In the genomic region with DNA sequence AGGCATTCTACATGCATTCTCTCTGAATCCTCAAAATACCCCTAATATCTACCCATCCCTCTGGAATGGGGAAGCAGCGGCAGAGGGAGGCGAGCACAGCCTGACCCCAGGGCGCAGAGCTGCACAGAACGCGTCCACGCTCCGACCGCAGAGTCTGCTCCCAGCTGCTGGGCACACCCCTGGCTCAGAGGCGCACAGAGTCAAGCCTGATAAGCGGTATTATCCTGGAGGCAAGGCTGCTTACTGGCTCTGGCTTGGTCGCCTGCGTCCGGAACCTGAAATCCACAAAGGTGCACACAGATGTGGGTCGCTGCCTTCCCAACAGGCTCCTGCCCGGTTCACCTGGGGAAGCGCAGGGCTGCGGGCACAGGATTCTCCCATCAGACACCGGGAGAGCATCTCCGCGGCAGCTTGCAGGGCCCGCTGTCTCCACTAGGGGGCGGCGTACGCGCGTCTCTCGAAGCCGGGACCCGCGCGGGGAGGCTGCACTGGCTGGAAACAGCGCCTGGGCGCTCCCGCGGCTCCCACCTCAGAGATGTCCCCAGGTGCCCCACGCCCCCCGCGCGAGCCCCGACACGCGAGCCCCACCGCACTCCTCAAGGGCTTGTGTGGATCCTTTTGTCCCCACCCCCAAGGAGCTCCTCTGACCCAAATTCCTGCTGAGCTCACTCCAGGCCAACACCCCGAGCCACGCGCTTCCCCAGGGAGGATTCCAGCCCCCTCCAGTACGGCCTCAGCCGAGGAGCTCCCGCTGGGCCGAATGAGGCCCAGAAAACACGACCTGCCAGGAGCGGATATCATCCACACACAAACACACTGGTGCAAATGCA, we compare ENCODE assay signal across 9 cellular contexts.
A peak's percentile ranks its signal among the peaks of the same experiment; 100 is the strongest.
DNase-seq lines count a peak whose midpoint lies in the region; ATAC-seq and TF ChIP-seq lines count a peak whose summit lies in the region.
"Had no signal": no experiment of that assay in that cellular context is flagged by ENCODE, and none has a peak within 500 bp of the region (broad histone marks: within the 10 kb centered on the region; RNA-seq: fewer than 3 reads in every experiment).

No MANE protein-coding gene starts in this region.

- H3K4me2 ChIP-seq in PC-9, result no peak overlapping the region

- no peak for ATAC-seq in natural killer cell
- ATAC-seq in natural killer cell treated with Interleukin-12 subunit alpha and Interleukin-12 subunit beta and Interleukin-15 and Interleukin-18, amount 100 ng/mL, for 72 hours, result no peak
- no peak for ATAC-seq in Right ventricle myocardium inferior
- peak; percentile 38 for ATAC-seq in sciatic nerve
- no peak for ATAC-seq in HG02610 (IDR thresholded peaks at IDR 0.05; ENCODE audit: unreplicated experiment)

- H3K36me3 Mint-ChIP-seq in natural killer cell, result no peaks in the 10 kb centered on the region
- H3K36me3 Mint-ChIP-seq in natural killer cell treated with Interleukin-12 subunit alpha and Interleukin-12 subunit beta and Interleukin-15 and Interleukin-18, amount 100 ng/mL, for 72 hours, result peaks cover 6% of the 10 kb centered on the region

- H3K27ac ChIP-seq in PC-9, result no peak overlapping the region

- peaks cover 0 to 6% of the 10 kb centered on the region in 2 donors for H3K4me1 Mint-ChIP-seq in natural killer cell
- peaks cover 7 to 15% of the 10 kb centered on the region in 2 donors for H3K4me1 Mint-ChIP-seq in natural killer cell treated with Interleukin-12 subunit alpha and Interleukin-12 subunit beta and Interleukin-15 and Interleukin-18, amount 100 ng/mL, for 72 hours (ENCODE audit: low read depth in 2 of 2)
- H3K4me1 Mint-ChIP-seq: activated B cell treated with CpG ODN at 0.5 μM for 24 hours had no signal

- no peaks in the 10 kb centered on the region for H4K20me1 ChIP-seq in PC-9 (ENCODE audit: insufficient read depth)

- no TSS peak for BruUV-seq in PC-9 (replicated peaks; lab: Mats Ljungman, UMichigan)

- no peak overlapping the region for H3K4me3 ChIP-seq in PC-9

- peaks cover 29% of the 10 kb centered on the region for H3K27me3 ChIP-seq in PC-9 (ENCODE audit: insufficient read depth, low read depth)

- no peaks in the 10 kb centered on the region for H3K9me3 ChIP-seq in PC-9 (ENCODE audit: insufficient read depth, low read depth)

- CTCF ChIA-PET in PC-9 (lab: Charles Lee), result no interaction called here

- H3K27me3 Mint-ChIP-seq in natural killer cell (ENCODE audit: low read depth in 2 of 2), result peaks cover 27 to 54% of the 10 kb centered on the region in 2 donors
- H3K27me3 Mint-ChIP-seq in natural killer cell treated with Interleukin-12 subunit alpha and Interleukin-12 subunit beta and Interleukin-15 and Interleukin-18, amount 100 ng/mL, for 72 hours, result peaks cover 42 to 55% of the 10 kb centered on the region in 2 donors

- no peaks in the 10 kb centered on the region for H3K9me2 ChIP-seq in PC-9 (ENCODE audit: insufficient read depth)

- DNase-seq in natural killer cell, result no peak
- DNase-seq in natural killer cell treated with Interleukin-12 subunit alpha and Interleukin-12 subunit beta and Interleukin-15 and Interleukin-18, amount 100 ng/mL, for 72 hours (ENCODE audit: low spot score), result no peak
- DNase-seq in activated CD4-positive, alpha-beta T cell treated with anti-CD3 and anti-CD28 coated beads, Interleukin-2, amount 50 U/mL, for 48 hours, result peak; percentile 57 to 65
- DNase-seq in Right ventricle myocardium inferior (ENCODE audit: missing footprints), result peak; percentile 65
- peak; percentile 76 for DNase-seq in sciatic nerve (ENCODE audit: low spot score)
- no peak for DNase-seq in PC-9
- no peak for DNase-seq in HK-2 (ENCODE audit: unreplicated experiment)
- DNase-seq: activated B cell treated with CpG ODN at 0.5 μM for 24 hours had no signal

- TF ChIP-seq CTCF in natural killer cell (IDR thresholded peaks at IDR 0.05) (peak; percentile 20), PC-9 (conservative IDR thresholded peaks at IDR 0.05) (no peak)

- intact Hi-C loops in natural killer cell (cut with micrococcal nuclease), result no loop called here
- intact Hi-C loops in Right ventricle myocardium inferior (cut with DNase I), result loop anchor here (10.0 kb wide), 1 partner anchor 703 kb away; no protein-coding TSS in a partner anchor
- intact Hi-C loops in sciatic nerve (cut with DNase I), result no loop called here
- intact Hi-C loops in PC-9 (cut with micrococcal nuclease; ENCODE audit: unreplicated experiment), result no loop called here

- POLR2A ChIA-PET in PC-9 (lab: Charles Lee; ENCODE audit: unreplicated experiment), result no interaction called here

- peaks cover 4% of the 10 kb centered on the region in 2 donors for H3K9me3 Mint-ChIP-seq in natural killer cell
- peaks cover 6% of the 10 kb centered on the region for H3K9me3 Mint-ChIP-seq in natural killer cell treated with Interleukin-12 subunit alpha and Interleukin-12 subunit beta and Interleukin-15 and Interleukin-18, amount 100 ng/mL, for 72 hours

- H3K36me3 ChIP-seq in PC-9 (ENCODE audit: low read depth), result no peaks in the 10 kb centered on the region

- H2AFZ ChIP-seq in PC-9, result no peak overlapping the region

- no peak overlapping the region for H3K4me3 Mint-ChIP-seq in natural killer cell
- H3K4me3 Mint-ChIP-seq in natural killer cell treated with Interleukin-12 subunit alpha and Interleukin-12 subunit beta and Interleukin-15 and Interleukin-18, amount 100 ng/mL, for 72 hours, result no peak overlapping the region
- H3K4me3 Mint-ChIP-seq: activated B cell treated with CpG ODN at 0.5 μM for 24 hours had no signal

- H3K27ac Mint-ChIP-seq in natural killer cell, result no peak overlapping the region
- no peak overlapping the region for H3K27ac Mint-ChIP-seq in natural killer cell treated with Interleukin-12 subunit alpha and Interleukin-12 subunit beta and Interleukin-15 and Interleukin-18, amount 100 ng/mL, for 72 hours
- H3K27ac Mint-ChIP-seq: activated B cell treated with CpG ODN at 0.5 μM for 24 hours had no signal

- peaks cover 6% of the 10 kb centered on the region; the same call in 1 of the 2 replicates for H3F3A ChIP-seq in PC-9 (ENCODE audit: insufficient read depth, low read depth)

- no peaks in the 10 kb centered on the region for H3K79me2 ChIP-seq in PC-9 (ENCODE audit: low read depth)

- H3K4me1 ChIP-seq in PC-9 (replicated peaks; ENCODE audit: insufficient read depth), result no peaks in the 10 kb centered on the region

Comparison
In these comparisons a context has a peak if more than half of its experiments do, and no peak if none do; other contexts are left out.
1. DNase-seq: peak in activated CD4-positive, alpha-beta T cell treated with anti-CD3 and anti-CD28 coated beads, Interleukin-2, amount 50 U/mL, for 48 hours (2 of 2), Right ventricle myocardium inferior (single experiment) and sciatic nerve (single experiment); none in natural killer cell (single experiment), natural killer cell treated with Interleukin-12 subunit alpha and Interleukin-12 subunit beta and Interleukin-15 and Interleukin-18, amount 100 ng/mL, for 72 hours (single experiment), PC-9 (0 of 2) and HK-2 (single experiment).